ENCODE assay signal across 23 cellular contexts in the genomic region with DNA sequence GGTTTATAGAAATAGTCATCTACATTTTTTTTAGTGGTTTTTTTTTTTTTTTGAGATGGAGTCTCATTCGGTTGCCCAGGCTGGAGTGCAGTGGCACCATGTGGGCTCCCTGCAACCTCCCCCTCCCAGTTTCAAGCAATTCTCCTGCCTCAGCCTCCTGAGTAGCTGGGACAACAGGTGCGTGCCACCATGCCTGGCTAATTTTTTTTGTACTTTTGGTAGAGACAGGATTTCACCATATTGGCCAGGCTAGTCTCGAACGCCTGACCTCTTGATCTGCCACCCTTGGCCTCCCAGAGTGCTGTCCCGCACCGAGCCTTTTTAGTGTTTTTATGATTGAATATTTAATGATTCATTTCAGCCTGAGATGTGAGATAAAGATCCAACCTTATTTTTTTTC. TPM values are rescaled to one million over a fixed set of nuclear protein-coding genes. Genes with fewer than 3 reads are reported as not detected.
A peak's percentile ranks its signal among the peaks of the same experiment; 100 is the strongest.
DNase-seq lines count a peak whose midpoint lies in the region; ATAC-seq and TF ChIP-seq lines count a peak whose summit lies in the region.
"Had no signal": no experiment of that assay in that cellular context is flagged by ENCODE, and none has a peak within 500 bp of the region (broad histone marks: within the 10 kb centered on the region; RNA-seq: fewer than 3 reads in every experiment).

No MANE protein-coding gene starts in this region.

- whole genome bisulfite sequencing in mammary epithelial cell (ENCODE audit: low coverage, missing lambda C conversion rate), result 99% methylated on average over 5 of the region's 6 CpGs

- TF ChIP-seq CTCF in MCF 10A (IDR thresholded peaks at IDR 0.05; ENCODE audit: unreplicated experiment) (no peak), mammary epithelial cell (conservative IDR thresholded peaks at IDR 0.05 in 1 of 2, IDR thresholded peaks at IDR 0.05 in 1 of 2; ENCODE audit: extremely low read depth in 1 of 2, insufficient read depth in 1 of 2, low read depth in 1 of 2, low read length in 2 of 2) (no peak), glutamatergic neuron (IDR thresholded peaks at IDR 0.05; ENCODE audit: partially characterized antibody, unreplicated experiment) (no peak), type B pancreatic cell (conservative IDR thresholded peaks at IDR 0.05) (no peak)

- no peak overlapping the region for H2AFZ ChIP-seq in mammary epithelial cell (ENCODE audit: low read depth, low read length)

- H3K4me3 Mint-ChIP-seq in MCF 10A (ENCODE audit: unreplicated experiment) (no peak overlapping the region), glutamatergic neuron (ENCODE audit: unreplicated experiment) (peak overlapping the region; percentile 21), type B pancreatic cell (no peak overlapping the region)
- H3K4me3 Mint-ChIP-seq: activated CD8-positive, alpha-beta T cell treated with anti-CD3 and anti-CD28 coated beads for 36 hours; activated naive CD4-positive, alpha-beta T cell treated with anti-CD3 and anti-CD28 coated beads, Interleukin-2, amount 10 ng/mL, durations not matched to agents 7 days and 5 days had no signal

- H3K27me3 Mint-ChIP-seq in MCF 10A (ENCODE audit: insufficient read depth, unreplicated experiment) (no peaks in the 10 kb centered on the region), glutamatergic neuron (ENCODE audit: unreplicated experiment) (peaks cover 4% of the 10 kb centered on the region), type B pancreatic cell (no peaks in the 10 kb centered on the region)

- H3K36me3 ChIP-seq in mammary epithelial cell (ENCODE audit: insufficient read depth, low read length) (no peaks in the 10 kb centered on the region), SK-N-MC (ENCODE audit: insufficient read depth, low read length) (no peaks in the 10 kb centered on the region)

- H3K4me1 ChIP-seq in mammary epithelial cell (ENCODE audit: insufficient read depth, low read length), result peaks cover 18% of the 10 kb centered on the region

- no peak overlapping the region for H3K27ac ChIP-seq in mammary epithelial cell (ENCODE audit: insufficient read depth, low read depth, low read length)
- H3K27ac ChIP-seq in SK-N-MC, result peak overlapping the region; percentile 92
- H3K27ac ChIP-seq: BLaER1 had no signal

- H3K9ac ChIP-seq in mammary epithelial cell (ENCODE audit: insufficient read depth, low read length) (no peak overlapping the region), SK-N-MC (ENCODE audit: insufficient read length) (no peak overlapping the region)
- H3K9ac ChIP-seq: BLaER1 had no signal

- dilution Hi-C loops in mammary epithelial cell (cut with HindIII; ENCODE audit: low sequenced_read_pairs), result loop anchor here (5.0 kb wide), 2 partner anchors 39 to 96 kb away; no protein-coding TSS in a partner anchor

- H3K4me3 ChIP-seq in mammary epithelial cell (replicated peaks in 1 of 3; ENCODE audit: insufficient read depth in 1 of 3, low read depth in 2 of 3, low read length in 3 of 3), result no peak overlapping the region
- H3K4me3 ChIP-seq in SK-N-MC, result peak overlapping the region; percentile 53
- H3K4me3 ChIP-seq: BLaER1 had no signal

- no peaks in the 10 kb centered on the region for H3K9me3 ChIP-seq in mammary epithelial cell (replicated peaks; ENCODE audit: insufficient read depth, low read length)
- H3K9me3 ChIP-seq in SK-N-MC (ENCODE audit: low read depth, low read length), result no peaks in the 10 kb centered on the region

- intact Hi-C loops in MCF 10A (cut with micrococcal nuclease) (no loop called here), mammary epithelial cell (cut with micrococcal nuclease) (loop anchor here (10.0 kb wide), 1 partner anchor 174 kb away; a partner anchor contains a TSS)

- CTCF ChIA-PET in MCF 10A (lab: Yijun Ruan, JAX), result interaction anchor here (3.8 kb wide), 1 partner anchor 37 kb away, joined by 15 read pairs; no protein-coding TSS in a partner anchor
- CTCF ChIA-PET in mammary epithelial cell (lab: Charles Lee; ENCODE audit: low non-redundant PET), result no interaction called here

- H3K9me3 Mint-ChIP-seq in MCF 10A (ENCODE audit: unreplicated experiment) (no peaks in the 10 kb centered on the region), glutamatergic neuron (ENCODE audit: unreplicated experiment) (peaks cover 21% of the 10 kb centered on the region), type B pancreatic cell (no peaks in the 10 kb centered on the region)

- H3K27ac Mint-ChIP-seq in MCF 10A (ENCODE audit: low read depth, unreplicated experiment) (peak overlapping the region; percentile 64), glutamatergic neuron (ENCODE audit: unreplicated experiment) (peak overlapping the region; percentile 48), type B pancreatic cell (no peak overlapping the region)
- H3K27ac Mint-ChIP-seq: activated CD8-positive, alpha-beta T cell treated with anti-CD3 and anti-CD28 coated beads for 36 hours; activated naive CD4-positive, alpha-beta T cell treated with anti-CD3 and anti-CD28 coated beads, Interleukin-2, amount 10 ng/mL, durations not matched to agents 7 days and 5 days; activated T-cell treated with anti-CD3 and anti-CD28 coated beads, Interleukin-2, amount 50 U/mL, for 72 hours had no signal

- DNase-seq in MCF 10A (ENCODE audit: unreplicated experiment), result no peak
- no peak for DNase-seq in mammary epithelial cell
- no peak for DNase-seq in SK-N-MC (ENCODE audit: low read depth, low spot score)
- no peak for DNase-seq in glutamatergic neuron
- peak; percentile 15 for DNase-seq in type B pancreatic cell (ENCODE audit: extremely low spot score, unreplicated experiment)
- no peak for DNase-seq in hypothalamus (lab: John Stamatoyannopoulos, UW)
- DNase-seq: activated CD4-positive, CD25-positive, alpha-beta regulatory T cell treated with anti-CD3 and anti-CD28 coated beads, Interleukin-2, amount 50 U/mL, for 72 hours; activated CD8-positive, alpha-beta T cell treated with anti-CD3 and anti-CD28 coated beads for 36 hours; activated naive CD4-positive, alpha-beta T cell treated with anti-CD3 and anti-CD28 coated beads, Interleukin-2, amount 10 ng/mL, durations not matched to agents 7 days and 5 days; activated T-cell treated with anti-CD3 and anti-CD28 coated beads, Interleukin-2, amount 50 U/mL, for 72 hours; anterior cingulate cortex; caudate nucleus; head of caudate nucleus; NCI-H146; NCI-H510A treated with DMSO at 0.1 percent for 48 hours; NK-92 treated with Interleukin-12 subunit alpha and Interleukin-12 subunit beta, amount 100 ng/mL, for 24 hours; stimulated activated CD4-positive, alpha-beta T cell treated with anti-CD3 and anti-CD28 coated beads, Interleukin-2, amount 100 ng/mL, for 24 hours; stimulated activated naive CD4-positive, alpha-beta T cell; T1000 had no signal

- no peaks in the 10 kb centered on the region for H4K20me1 ChIP-seq in mammary epithelial cell (ENCODE audit: insufficient read depth, low read length)

- POLR2A ChIA-PET in MCF 10A (lab: Yijun Ruan, JAX), result interaction anchor here (1.7 kb wide), 1 partner anchor 25 kb away, joined by 7 read pairs; no protein-coding TSS in a partner anchor

- BruUV-seq in MCF 10A (replicated peaks; lab: Mats Ljungman, UMichigan) (no TSS peak), mammary epithelial cell (replicated peaks; lab: Mats Ljungman, UMichigan) (no TSS peak)

- H3K36me3 Mint-ChIP-seq in MCF 10A (ENCODE audit: insufficient read depth, unreplicated experiment) (no peaks in the 10 kb centered on the region), glutamatergic neuron (ENCODE audit: unreplicated experiment) (no peaks in the 10 kb centered on the region), type B pancreatic cell (no peaks in the 10 kb centered on the region)

- in situ Hi-C loops in mammary epithelial cell (cut with MboI; ENCODE audit: low sequenced_read_pairs in 2 of 2), result no loop called here

- H3K4me1 Mint-ChIP-seq in MCF 10A (ENCODE audit: insufficient read depth, unreplicated experiment) (peaks cover 25% of the 10 kb centered on the region), glutamatergic neuron (ENCODE audit: low read depth, unreplicated experiment) (peaks cover 63% of the 10 kb centered on the region), type B pancreatic cell (ENCODE audit: unreplicated experiment) (peaks cover 19% of the 10 kb centered on the region)

- ATAC-seq in GM21367 (IDR thresholded peaks at IDR 0.05; ENCODE audit: unreplicated experiment) (no peak), GM21447 (IDR thresholded peaks at IDR 0.05; ENCODE audit: unreplicated experiment) (no peak)
- ATAC-seq: activated CD8-positive, alpha-beta T cell treated with anti-CD3 and anti-CD28 coated beads for 36 hours; activated T-cell treated with anti-CD3 and anti-CD28 coated beads, Interleukin-2, amount 50 U/mL, for 72 hours had no signal

- H3K79me2 ChIP-seq in mammary epithelial cell (ENCODE audit: insufficient read depth, low read length), result no peaks in the 10 kb centered on the region

- H3K4me2 ChIP-seq in mammary epithelial cell (ENCODE audit: insufficient read depth, low read depth, low read length), result no peak overlapping the region

- no peaks in the 10 kb centered on the region for H3K27me3 ChIP-seq in mammary epithelial cell (ENCODE audit: insufficient read depth, low read length)
- H3K27me3 ChIP-seq: BLaER1 had no signal

RNA-seq across cellular contexts. Expression of a gene that starts 27.3 kb away (rescaled TPM):
- total RNA-seq in MCF 10A (2022) (3.1 TPM in 2 replicates), mammary epithelial cell (1 to 10 TPM in 1 of 2 donors, under 1 TPM in 1; under 0.01 to 1.8 TPM), glutamatergic neuron (ENCODE audit: unreplicated experiment) (14.5 TPM), type B pancreatic cell (ENCODE audit: low replicate concordance) (3.4 and 5.4 TPM in 2 replicates)
- polyA plus RNA-seq in mammary epithelial cell, result 0.50 TPM
- 2.3 TPM for polyA minus RNA-seq in mammary epithelial cell
- polyA plus RNA-seq: neural cell had no signal
